In genomic region chrX:91435465-91435864, GRCh38 we compare ENCODE assay signal across 11 cellular contexts. TPM values are rescaled to one million over a fixed set of nuclear protein-coding genes. Genes with fewer than 3 reads are reported as not detected.
DNase-seq lines count a peak whose midpoint lies in the region; ATAC-seq and TF ChIP-seq lines count a peak whose summit lies in the region.
"Had no signal": no experiment of that assay in that cellular context is flagged by ENCODE, and none has a peak within 500 bp of the region (broad histone marks: within the 10 kb centered on the region; RNA-seq: fewer than 3 reads in every experiment).

No MANE protein-coding gene starts in this region.

- H3K79me2 ChIP-seq in mesendoderm (ENCODE audit: control insufficient read depth, insufficient read depth, low read length), result no peaks in the 10 kb centered on the region

- dilution Hi-C loops in IMR-90 (cut with HindIII; ENCODE audit: low sequenced_read_pairs, unreplicated experiment), result no loop called here

- no peak overlapping the region for H2AK5ac ChIP-seq in IMR-90 (ENCODE audit: low read depth, low read length)
- H2AK5ac ChIP-seq in mesendoderm (ENCODE audit: low read length), result no peak overlapping the region

- H3K79me1 ChIP-seq in IMR-90 (ENCODE audit: low read depth in 1 of 2, low read length in 2 of 2) (no peaks in the 10 kb centered on the region), mesendoderm (ENCODE audit: low read length) (no peaks in the 10 kb centered on the region)

- H4K8ac ChIP-seq in IMR-90 (ENCODE audit: low read depth in 2 of 2, low read length in 2 of 2) (peak overlapping the region in 1 of 2 experiments; percentile 59; a peak in 1 of 4 replicates), mesendoderm (ENCODE audit: low read depth, low read length) (no peak overlapping the region)

- H3K36me3 ChIP-seq in IMR-90 (ENCODE audit: control insufficient read depth, insufficient read depth, low read length) (no peaks in the 10 kb centered on the region), mesendoderm (ENCODE audit: control insufficient read depth, insufficient read depth, low read length) (no peaks in the 10 kb centered on the region)

- no peak for TF ChIP-seq POLR2A in IMR-90 (IDR thresholded peaks at IDR 0.05; ENCODE audit: low read depth, low read length)

- in situ Hi-C loops in IMR-90 (cut with MboI; ENCODE audit: low sequenced_read_pairs), result no loop called here

- H2BK120ac ChIP-seq in IMR-90 (ENCODE audit: low read depth, low read length) (no peak overlapping the region), mesendoderm (ENCODE audit: low read depth, low read length) (no peak overlapping the region)

- peak overlapping the region; percentile 33 for H2AFZ ChIP-seq in IMR-90 (replicated peaks; ENCODE audit: low read length, poor library complexity)

- no peaks in the 10 kb centered on the region for H3K9me3 ChIP-seq in IMR-90 (ENCODE audit: control insufficient read depth, insufficient read depth, low read length)

- H4K20me1 ChIP-seq in IMR-90 (ENCODE audit: insufficient read depth, low read length), result no peaks in the 10 kb centered on the region

- TF ChIP-seq CTCF in IMR-90 (conservative IDR thresholded peaks at IDR 0.05; ENCODE audit: low read depth, low read length) (no peak), coronary artery (IDR thresholded peaks at IDR 0.05) (no peak)

- intact Hi-C loops in IMR-90 (cut with micrococcal nuclease), result no loop called here

- H2BK5ac ChIP-seq in IMR-90 (ENCODE audit: low read depth, low read length, poor library complexity, severe bottlenecking) (no peak overlapping the region), mesendoderm (ENCODE audit: low read length) (no peak overlapping the region)

- H2BK20ac ChIP-seq in IMR-90 (ENCODE audit: low read depth, low read length), result no peak overlapping the region

- H2BK15ac ChIP-seq in IMR-90 (ENCODE audit: low read depth, low read length), result no peak overlapping the region
- no peak overlapping the region for H2BK15ac ChIP-seq in mesendoderm (replicated peaks; ENCODE audit: low read depth)

- CTCF ChIA-PET in IMR-90 (lab: Yijun Ruan, JAX), result no interaction called here

- no peaks in the 10 kb centered on the region for H3K9me1 ChIP-seq in IMR-90 (ENCODE audit: insufficient read depth, low read length)

- no peak overlapping the region for H2AK9ac ChIP-seq in IMR-90 (replicated peaks; ENCODE audit: low read depth, low read length, poor library complexity)

- ATAC-seq in IMR-90 (ENCODE audit: low read depth), result no peak

- H3K14ac ChIP-seq in IMR-90 (replicated peaks; ENCODE audit: low read depth, low read length), result 0 out of 2 replicates have a peak overlapping the region, but pooled peaks have one; percentile 23

- DNase-seq in IMR-90 (no peak), coronary artery (ENCODE audit: low spot score) (no peak), mesendoderm (peak; percentile 1), substantia nigra (lab: John Stamatoyannopoulos, UW) (peak in 10 of 49 donors; percentile 0 to 23 (median 6)), NCI-H345 treated with DMSO at 0.1 percent for 48 hours (lab: John Stamatoyannopoulos, UW; ENCODE audit: unreplicated experiment) (no peak), NCI-H1417 treated with DMSO at 0.1 percent for 48 hours (lab: John Stamatoyannopoulos, UW) (no peak), DMS79 (lab: John Stamatoyannopoulos, UW) (no peak), NCI-H2029 treated with DMSO at 0.1 percent for 48 hours (lab: John Stamatoyannopoulos, UW) (no peak)
- DNase-seq: activated naive CD4-positive, alpha-beta T cell treated with anti-CD3 and anti-CD28 coated beads, Interleukin-2, amount 50 U/mL, for 16 hours; DMS79 treated with DMSO at 0.1 percent for 48 hours had no signal

- BruUV-seq in IMR-90 (replicated peaks; lab: Mats Ljungman, UMichigan), result no TSS peak

- peak overlapping the region; percentile 62 for H3K4me3 ChIP-seq in IMR-90 (ENCODE audit: insufficient read depth, low read depth, low read length)
- H3K4me3 ChIP-seq in coronary artery, result peak overlapping the region; percentile 75
- H3K4me3 ChIP-seq in mesendoderm (ENCODE audit: low read length), result no peak overlapping the region

- POLR2A ChIA-PET in IMR-90 (lab: Charles Lee; ENCODE audit: unreplicated experiment), result no interaction called here

- H3K4me2 ChIP-seq in IMR-90 (ENCODE audit: low read depth, low read length), result peak overlapping the region; percentile 28
- no peak overlapping the region for H3K4me2 ChIP-seq in mesendoderm (ENCODE audit: low read length)

- no peak overlapping the region for H4K91ac ChIP-seq in IMR-90 (ENCODE audit: insufficient read depth, low read depth, low read length)

- no peak overlapping the region for H3K18ac ChIP-seq in IMR-90 (ENCODE audit: low read depth, low read length)
- no peak overlapping the region for H3K18ac ChIP-seq in mesendoderm (ENCODE audit: low read length)

- H4K5ac ChIP-seq in IMR-90 (ENCODE audit: low read depth, low read length) (peak overlapping the region; percentile 43; the same call in 1 of the 2 replicates), mesendoderm (ENCODE audit: low read length) (no peak overlapping the region)

- 0 out of 2 replicates have a peak overlapping the region, but pooled peaks have one; percentile 8 for H3K56ac ChIP-seq in IMR-90 (ENCODE audit: extremely low read depth, insufficient read depth, low read length)
- no peak overlapping the region for H3K56ac ChIP-seq in mesendoderm (ENCODE audit: low read length)

- H3K27me3 ChIP-seq in IMR-90 (ENCODE audit: control insufficient read depth, insufficient read depth, low read length) (no peaks in the 10 kb centered on the region; the same call in 1 of the 2 replicates), mesendoderm (ENCODE audit: insufficient read depth, low read length, poor library complexity) (no peaks in the 10 kb centered on the region)

- H3K4me1 ChIP-seq in IMR-90 (ENCODE audit: control insufficient read depth, insufficient read depth, low read length) (no peaks in the 10 kb centered on the region; the same call in 1 of the 2 replicates), mesendoderm (ENCODE audit: control insufficient read depth, low read depth, low read length) (no peaks in the 10 kb centered on the region)

- H3K9ac ChIP-seq in IMR-90 (ENCODE audit: low read depth, low read length), result peak overlapping the region; percentile 64
- H3K9ac ChIP-seq in mesendoderm (ENCODE audit: low read length), result no peak overlapping the region

- no peak for TF ChIP-seq RAD21 in IMR-90 (IDR thresholded peaks at IDR 0.05; ENCODE audit: low read length)

- H3K27ac ChIP-seq in IMR-90 (ENCODE audit: insufficient read depth, low read length) (peak overlapping the region; percentile 64), coronary artery (peak overlapping the region; percentile 80 to 88), mesendoderm (ENCODE audit: low read depth, low read length) (no peak overlapping the region), substantia nigra (ENCODE audit: low read depth, low read length, poor library complexity, severe bottlenecking) (peak overlapping the region; percentile 47)

- H3K23ac ChIP-seq in IMR-90 (ENCODE audit: low read depth, low read length), result no peak overlapping the region
- H3K23ac ChIP-seq in mesendoderm (ENCODE audit: low read length), result no peak overlapping the region

- 0 out of 2 replicates have a peak overlapping the region, but pooled peaks have one; percentile 10 for H3K4ac ChIP-seq in IMR-90 (ENCODE audit: low read depth, low read length)
- H3K4ac ChIP-seq in mesendoderm (ENCODE audit: low read depth, low read length), result no peak overlapping the region

- 23% methylated on average over 4 of the region's 14 CpGs; no CpG with 5 or more reads in 1 of the 2 experiments for WGBS in IMR-90 (ENCODE audit: extremely low coverage in 2 of 2, insufficient read length in 1 of 2), 2 experiments
- no CpG with 5 or more reads among the region's 14 CpGs for WGBS in mesendoderm (ENCODE audit: extremely low coverage, insufficient coverage, low lambda C conversion rate)

TF ChIP-seq in IMR-90, 13 proteins besides CTCF, POLR2A, EP300 and RAD21:
- TF ChIP-seq ELK1 (IDR thresholded peaks at IDR 0.05; ENCODE audit: borderline replicate concordance, low read depth, low read length), result no peak
- TF ChIP-seq RFX5 (IDR thresholded peaks at IDR 0.05; ENCODE audit: low read depth, low read length), result no peak
- no peak for TF ChIP-seq BHLHE40 (IDR thresholded peaks at IDR 0.05; ENCODE audit: low read depth, low read length)
- no peak for TF ChIP-seq MAZ (IDR thresholded peaks at IDR 0.05; ENCODE audit: borderline replicate concordance, low read depth, low read length)

RNA-seq across cellular contexts. Expression of gene PABPC5, which starts 0.8 kb away (rescaled TPM):
- 0.90 and 1.7 TPM in 2 replicates for total RNA-seq in IMR-90 (2012; rRNA removed)
- polyA plus RNA-seq in IMR-90 (2012; rRNA removed), result 0.56 and 0.63 TPM in 2 replicates
- 0.13 and 0.14 TPM in 2 replicates for polyA plus RNA-seq in IMR-90 (2012; cell fraction: cytosol; rRNA removed)
- polyA plus RNA-seq in IMR-90 (2012; cell fraction: nucleus; rRNA removed; ENCODE audit: low replicate concordance), result 0.03 and 0.31 TPM in 2 replicates
- 0.76 TPM for polyA plus RNA-seq in mesendoderm (2013, experiment 1 of 2)
- polyA plus RNA-seq in mesendoderm (2013, experiment 2 of 2), result 0.67 TPM
- total RNA-seq: NCI-H460 had no signal
